In genomic region chr11:119405986-119406385, GRCh38 we compare ENCODE assay signal across 23 cellular contexts. TPM values are rescaled to one million over a fixed set of nuclear protein-coding genes. Genes with fewer than 3 reads are reported as not detected.
DNase-seq lines count a peak whose midpoint lies in the region; ATAC-seq and TF ChIP-seq lines count a peak whose summit lies in the region.
"Had no signal": no experiment of that assay in that cellular context is flagged by ENCODE, and none has a peak within 500 bp of the region (broad histone marks: within the 10 kb centered on the region; RNA-seq: fewer than 3 reads in every experiment).

No MANE protein-coding gene starts in this region.

- H2BK20ac ChIP-seq in IMR-90 (ENCODE audit: low read depth, low read length) = no peak overlapping the region

- H3K9ac ChIP-seq in BLaER1 (no peak overlapping the region), IMR-90 (ENCODE audit: low read depth, low read length) (no peak overlapping the region), SK-N-SH (no peak overlapping the region)

- TF ChIP-seq POLR2A in IMR-90 (IDR thresholded peaks at IDR 0.05; ENCODE audit: low read depth, low read length) = no peak

- no peak overlapping the region for H2BK5ac ChIP-seq in IMR-90 (ENCODE audit: low read depth, low read length, poor library complexity, severe bottlenecking)

- TF ChIP-seq RAD21 in IMR-90 (IDR thresholded peaks at IDR 0.05; ENCODE audit: low read length) (no peak), SK-N-SH (IDR thresholded peaks at IDR 0.05; ENCODE audit: low read length) (no peak)

- H4K8ac ChIP-seq in IMR-90 (ENCODE audit: low read depth in 2 of 2, low read length in 2 of 2) = no peak overlapping the region

- H3K14ac ChIP-seq in IMR-90 (replicated peaks; ENCODE audit: low read depth, low read length) = no peak overlapping the region

- H3K9me3 ChIP-seq in BLaER1 (no peaks in the 10 kb centered on the region), IMR-90 (ENCODE audit: control insufficient read depth, insufficient read depth, low read length) (peaks cover 2% of the 10 kb centered on the region), SK-N-SH (peaks cover 2% of the 10 kb centered on the region; the same call in 1 of the 2 replicates)
- H3K9me3 ChIP-seq: BE2C had no signal

- POLR2A ChIA-PET in IMR-90 (lab: Charles Lee; ENCODE audit: unreplicated experiment) (no interaction called here), SK-N-SH (lab: Yijun Ruan, JAX) (no interaction called here)

- H2AFZ ChIP-seq in IMR-90 (replicated peaks; ENCODE audit: low read length, poor library complexity) (no peak overlapping the region), SK-N-SH (ENCODE audit: low read depth) (no peak overlapping the region)

- no peak overlapping the region for H3K23ac ChIP-seq in IMR-90 (ENCODE audit: low read depth, low read length)

- H3K4me2 ChIP-seq in BLaER1 = peak overlapping the region; percentile 2; the same call in 1 of the 2 replicates
- no peak overlapping the region for H3K4me2 ChIP-seq in IMR-90 (ENCODE audit: low read depth, low read length)
- H3K4me2 ChIP-seq in SK-N-SH = no peak overlapping the region

- H4K91ac ChIP-seq in IMR-90 (ENCODE audit: insufficient read depth, low read depth, low read length) = no peak overlapping the region

- CTCF ChIA-PET in IMR-90 (lab: Yijun Ruan, JAX) (no interaction called here), SK-N-SH (lab: Yijun Ruan, JAX) (interaction anchor here (2.1 kb wide), 1 partner anchor 69 kb away, joined by 6 read pairs; no protein-coding TSS in a partner anchor)

- H3K27ac ChIP-seq in BLaER1 = no peak overlapping the region
- no peak overlapping the region for H3K27ac ChIP-seq in IMR-90 (ENCODE audit: insufficient read depth, low read length)
- peak overlapping the region in 1 of 2 experiments; percentile 27; a peak in 1 of 4 replicates for H3K27ac ChIP-seq in SK-N-SH (ENCODE audit: low read depth in 2 of 2, low read length in 1 of 2)

- H3K79me1 ChIP-seq in IMR-90 (ENCODE audit: low read depth in 1 of 2, low read length in 2 of 2) = no peaks in the 10 kb centered on the region

- no peaks in the 10 kb centered on the region for H3K27me3 ChIP-seq in BLaER1
- H3K27me3 ChIP-seq in IMR-90 (ENCODE audit: control insufficient read depth, insufficient read depth, low read length) = peaks cover 2% of the 10 kb centered on the region
- H3K27me3 ChIP-seq in SK-N-SH (ENCODE audit: insufficient read depth) = no peaks in the 10 kb centered on the region
- H3K27me3 ChIP-seq: BE2C had no signal

- H4K20me1 ChIP-seq in BLaER1 (no peaks in the 10 kb centered on the region), IMR-90 (ENCODE audit: insufficient read depth, low read length) (no peaks in the 10 kb centered on the region), SK-N-SH (ENCODE audit: insufficient read depth) (no peaks in the 10 kb centered on the region)

- H3K36me3 ChIP-seq in BLaER1 (no peaks in the 10 kb centered on the region), IMR-90 (ENCODE audit: control insufficient read depth, insufficient read depth, low read length) (no peaks in the 10 kb centered on the region), SK-N-SH (replicated peaks in 1 of 2; ENCODE audit: control insufficient read depth in 1 of 2, insufficient read depth in 2 of 2, low read length in 1 of 2) (no peaks in the 10 kb centered on the region)

- H3K4me3 ChIP-seq in BLaER1 = no peak overlapping the region
- H3K4me3 ChIP-seq in IMR-90 (ENCODE audit: insufficient read depth, low read depth, low read length) = no peak overlapping the region
- no peak overlapping the region for H3K4me3 ChIP-seq in SK-N-SH (ENCODE audit: low read depth in 2 of 2, low read length in 1 of 2)

- dilution Hi-C loops in IMR-90 (cut with HindIII; ENCODE audit: low sequenced_read_pairs, unreplicated experiment) = no loop called here

- H4K5ac ChIP-seq in IMR-90 (ENCODE audit: low read depth, low read length) = no peak overlapping the region

- H2AK9ac ChIP-seq in IMR-90 (replicated peaks; ENCODE audit: low read depth, low read length, poor library complexity) = no peak overlapping the region

- TF ChIP-seq CTCF in IMR-90 (conservative IDR thresholded peaks at IDR 0.05; ENCODE audit: low read depth, low read length) = no peak
- no peak for TF ChIP-seq CTCF in SK-N-SH (IDR thresholded peaks at IDR 0.05)

- H3K4me1 ChIP-seq in BLaER1 (peaks cover 6% of the 10 kb centered on the region; the same call in 1 of the 2 replicates), IMR-90 (ENCODE audit: control insufficient read depth, insufficient read depth, low read length) (peaks cover 5% of the 10 kb centered on the region; the same call in 1 of the 2 replicates), SK-N-SH (ENCODE audit: control insufficient read depth in 1 of 2, insufficient read depth in 2 of 2, low read depth in 1 of 2, low read length in 1 of 2) (peaks cover 0 to 5% of the 10 kb centered on the region in 2 experiments; a peak in 2 of 4 replicates)
- H3K4me1 ChIP-seq: Caco-2 had no signal

- no peak overlapping the region for H3K4ac ChIP-seq in IMR-90 (ENCODE audit: low read depth, low read length)

- ATAC-seq in IMR-90 (ENCODE audit: low read depth) (no peak), HG03460 (IDR thresholded peaks at IDR 0.05; ENCODE audit: unreplicated experiment) (no peak), GM21381 (IDR thresholded peaks at IDR 0.05; ENCODE audit: unreplicated experiment) (no peak)
- ATAC-seq: HCT116, Panc1 had no signal

- H3K56ac ChIP-seq in IMR-90 (ENCODE audit: extremely low read depth, insufficient read depth, low read length) = no peak overlapping the region

- H3K9me1 ChIP-seq in IMR-90 (ENCODE audit: insufficient read depth, low read length) = no peaks in the 10 kb centered on the region

- no peak overlapping the region for H3K18ac ChIP-seq in IMR-90 (ENCODE audit: low read depth, low read length)

- no TSS peak for BruUV-seq in IMR-90 (replicated peaks; lab: Mats Ljungman, UMichigan)

- H3K79me2 ChIP-seq in SK-N-SH (ENCODE audit: insufficient read depth) = no peaks in the 10 kb centered on the region

- TF ChIP-seq EP300 in SK-N-SH (IDR thresholded peaks at IDR 0.05; ENCODE audit: borderline replicate concordance in 1 of 2, low read depth in 1 of 2, low read length in 1 of 2) = peak in 1 of 2 experiments; percentile 19; a peak in 1 of 4 replicates

- no peaks in the 10 kb centered on the region for H3K9me2 ChIP-seq in SK-N-SH

- in situ Hi-C loops in IMR-90 (cut with MboI; ENCODE audit: low sequenced_read_pairs) = loop anchor here (10.0 kb wide), 1 partner anchor 329 kb away; no protein-coding TSS in a partner anchor

- no peak overlapping the region for H2BK120ac ChIP-seq in IMR-90 (ENCODE audit: low read depth, low read length)

- intact Hi-C loops in IMR-90 (cut with micrococcal nuclease) = no loop called here

- no peak overlapping the region for H2BK15ac ChIP-seq in IMR-90 (ENCODE audit: low read depth, low read length)

- WGBS in IMR-90 (ENCODE audit: extremely low coverage in 2 of 2, insufficient read length in 1 of 2), 2 experiments = 83% methylated on average over 2 of the region's 3 CpGs; no CpG with 5 or more reads in 1 of the 2 experiments
- 78% methylated on average over 3 of the region's 3 CpGs for WGBS in SK-N-SH (ENCODE audit: low lambda C conversion rate)

- DNase-seq in IMR-90 (peak; percentile 13), SK-N-SH (no peak), fibroblast of gingiva (ENCODE audit: low read depth) (peak; percentile 29), NCI-H1105 (lab: John Stamatoyannopoulos, UW) (no peak)
- no peak for DNase-seq in activated CD8-positive, alpha-beta memory T cell treated with anti-CD3 and anti-CD28 coated beads, Interleukin-2, amount 50 U/mL, for 48 hours
- DNase-seq: BE2C; Caco-2; CD4-positive, alpha-beta memory T cell; DMS 273 treated with DMSO at 0.1 percent for 48 hours; DMS79 treated with DMSO at 0.1 percent for 48 hours; NCI-H1092 treated with DMSO at 0.1 percent for 48 hours; NCI-H146; NCI-H2029; NCI-H2227 treated with DMSO at 0.1 percent for 48 hours; NCI-H510A; NCI-H82; SIG-M5 had no signal

- no peak overlapping the region for H2AK5ac ChIP-seq in IMR-90 (ENCODE audit: low read depth, low read length)

- H3F3A ChIP-seq in SK-N-SH (replicated peaks; ENCODE audit: insufficient read depth) = no peaks in the 10 kb centered on the region

TF ChIP-seq in SK-N-SH, 30 proteins besides CTCF, POLR2A, EP300 and RAD21 (continues in another document):
- no peak for TF ChIP-seq MXI1 (IDR thresholded peaks at IDR 0.05; ENCODE audit: low read depth, low read length)
- no peak for TF ChIP-seq NRF1 (IDR thresholded peaks at IDR 0.05; ENCODE audit: low read depth, low read length)
- 0 out of 2 replicates have a peak, but pooled peaks have one; percentile 36 for TF ChIP-seq JUND (IDR thresholded peaks at IDR 0.05)

RNA-seq across cellular contexts. Expression of gene THY1, which starts 17.0 kb away (rescaled TPM):
- 703 and 816 TPM in 2 replicates for total RNA-seq in IMR-90 (2012; rRNA removed)
- polyA plus RNA-seq in IMR-90 (2012; rRNA removed) = 1,657 and 2,603 TPM in 2 replicates
- 329 and 2,274 TPM in 2 replicates for polyA plus RNA-seq in IMR-90 (2012; cell fraction: cytosol; rRNA removed)
- polyA plus RNA-seq in IMR-90 (2012; cell fraction: nucleus; rRNA removed; ENCODE audit: low replicate concordance) = 846 and 954 TPM in 2 replicates
- 1,091 and 1,905 TPM in 2 replicates for polyA plus RNA-seq in SK-N-SH (2012; rRNA removed)
- 451 and 1,082 TPM in 2 replicates for polyA plus RNA-seq in SK-N-SH (2012; cell fraction: cytosol; rRNA removed)
- polyA plus RNA-seq in SK-N-SH (2012; cell fraction: nucleus; rRNA removed) = 429 and 498 TPM in 2 replicates
- total RNA-seq: Caco-2; CD4-positive, alpha-beta memory T cell had no signal
- polyA plus RNA-seq: CD4-positive, alpha-beta memory T cell had no signal

RNA-seq across cellular contexts. Expression of gene USP2, which starts 24.5 kb away (rescaled TPM):
- total RNA-seq in IMR-90 (2012; rRNA removed) = under 0.01 and 0.18 TPM in 2 replicates
- polyA plus RNA-seq in IMR-90 (2012; rRNA removed) (0.63 and 0.79 TPM in 2 replicates), SK-N-SH (2012; rRNA removed) (0.81 and 0.97 TPM in 2 replicates)
- 0.25 and 0.74 TPM in 2 replicates for polyA plus RNA-seq in IMR-90 (2012; cell fraction: cytosol; rRNA removed)
- 1.8 and 3.1 TPM in 2 replicates for polyA plus RNA-seq in IMR-90 (2012; cell fraction: nucleus; rRNA removed; ENCODE audit: low replicate concordance)
- polyA plus RNA-seq in SK-N-SH (2012; cell fraction: cytosol; rRNA removed) = 0.46 and 0.60 TPM in 2 replicates
- 1.6 TPM in 2 replicates for polyA plus RNA-seq in SK-N-SH (2012; cell fraction: nucleus; rRNA removed)

RNA-seq across cellular contexts. Expression of gene MFRP, which starts 59.5 kb away (rescaled TPM):
- total RNA-seq in IMR-90 (2012; rRNA removed) = not detected in 2 replicates
- polyA plus RNA-seq in IMR-90 (2012; rRNA removed) (not detected in 2 replicates), SK-N-SH (2012; rRNA removed) (not detected in 2 replicates)
- polyA plus RNA-seq in IMR-90 (2012; cell fraction: cytosol; rRNA removed) = 0.02 and 0.05 TPM in 2 replicates
- polyA plus RNA-seq in IMR-90 (2012; cell fraction: nucleus; rRNA removed; ENCODE audit: low replicate concordance) = not detected in 2 replicates
- polyA plus RNA-seq in SK-N-SH (2012; cell fraction: cytosol; rRNA removed) = not detected in 2 replicates
- polyA plus RNA-seq in SK-N-SH (2012; cell fraction: nucleus; rRNA removed) = not detected in 2 replicates
- total RNA-seq: Caco-2; CD4-positive, alpha-beta memory T cell; H1 had no signal
- polyA plus RNA-seq: CD4-positive, alpha-beta memory T cell had no signal

Comparison
In these comparisons a context has a peak if more than half of its experiments do, and no peak if none do; other contexts are left out.
1. DNase-seq: peak in IMR-90 (single experiment) and fibroblast of gingiva (single experiment); none in SK-N-SH (single experiment), NCI-H1105 (single experiment) and activated CD8-positive, alpha-beta memory T cell treated with anti-CD3 and anti-CD28 coated beads, Interleukin-2, amount 50 U/mL, for 48 hours (single experiment).